8 cellular contexts compared by ENCODE assay signal in genomic region chr17:8222630-8223355, GRCh38. TPM values are rescaled to one million over a fixed set of nuclear protein-coding genes. Genes with fewer than 3 reads are reported as not detected.
A peak's percentile ranks its signal among the peaks of the same experiment; 100 is the strongest.
DNase-seq lines count a peak whose midpoint lies in the region; ATAC-seq and TF ChIP-seq lines count a peak whose summit lies in the region.

No MANE protein-coding gene starts in this region.

- H3K4me1 ChIP-seq in adipocyte (ENCODE audit: control insufficient read depth, insufficient read depth, low read length) = peaks cover 19% of the 10 kb centered on the region
- H3K4me1 ChIP-seq in heart left ventricle = peaks cover 0 to 31% (median 14%) of the 10 kb centered on the region in 12 donors

- peaks cover 38% of the 10 kb centered on the region for H3K27me3 Mint-ChIP-seq in type B pancreatic cell

- H3K4me3 ChIP-seq in adipocyte (ENCODE audit: low read length) (peak overlapping the region; percentile 90), heart left ventricle (peak overlapping the region; percentile 49 to 82 (median 69))

- peak; percentile 73 for DNase-seq in GM10248 (ENCODE audit: extremely low spot score)
- peak; percentile 83 for DNase-seq in NCI-H1092 treated with DMSO at 0.1 percent for 48 hours (lab: John Stamatoyannopoulos, UW)
- peak; percentile 91 to 92 for DNase-seq in SW 1271 (lab: John Stamatoyannopoulos, UW)
- peak; percentile 95 for DNase-seq in adipocyte (ENCODE audit: low read depth)
- DNase-seq in heart left ventricle = peak; percentile 94 to 97 (median 95)
- DNase-seq in posterior cingulate gyrus = peak; percentile 88 to 99 (median 93)
- peak; percentile 95 for DNase-seq in type B pancreatic cell (ENCODE audit: extremely low spot score, unreplicated experiment)

- peak in 1 of 2 donors; percentile 83 for TF ChIP-seq POLR2A in heart left ventricle (IDR thresholded peaks at IDR 0.05)

- intact Hi-C loops in heart left ventricle (cut with DNase I) (loop anchor here in 8 of 10 donors (1.0 to 10.0 kb wide), 14 partner anchors 24 to 152 kb away; partner anchors contain the start of genes CTC1 (in 2 of the 8), HES7 (in 2 of the 8), ALOXE3 (in 1 of the 8) and KRABD2 (in 1 of the 8)), posterior cingulate gyrus (cut with DNase I) (loop anchor here (1.0 to 2.0 kb wide), 3 partner anchors 26 to 104 kb away; partner anchors contain the start of genes ALOXE3, CTC1 and PFAS)

- H3K9ac ChIP-seq in adipocyte (ENCODE audit: low read length) = peak overlapping the region; percentile 97

- TF ChIP-seq CTCF in GM10248 (IDR thresholded peaks at IDR 0.05; ENCODE audit: control extremely low read depth, extremely low read depth, low read depth, missing control alignments) = no peak
- TF ChIP-seq CTCF in heart left ventricle (IDR thresholded peaks at IDR 0.05) = no peak
- no peak for TF ChIP-seq CTCF in type B pancreatic cell (conservative IDR thresholded peaks at IDR 0.05)

- peak overlapping the region; percentile 93 to 99 (median 98) for H3K27ac ChIP-seq in heart left ventricle

- H3K9me3 ChIP-seq in adipocyte (ENCODE audit: control insufficient read depth, low read length) (no peaks in the 10 kb centered on the region), heart left ventricle (no peaks in the 10 kb centered on the region)

- H3K36me3 ChIP-seq in adipocyte (ENCODE audit: control insufficient read depth, insufficient read depth, low read length, severe bottlenecking) (no peaks in the 10 kb centered on the region), heart left ventricle (peaks cover 0 to 7% (median 5%) of the 10 kb centered on the region in 9 donors)

- no peaks in the 10 kb centered on the region for H3K9me3 Mint-ChIP-seq in type B pancreatic cell

- H3K36me3 Mint-ChIP-seq in type B pancreatic cell = peaks cover 17% of the 10 kb centered on the region

- 0 to 1% (median 0%) methylated on average over 14 to 49 of the region's 49 CpGs for WGBS in heart left ventricle, 4 donors

- ATAC-seq in HG02571 (IDR thresholded peaks at IDR 0.05; ENCODE audit: unreplicated experiment) (peak; percentile 26), heart left ventricle (peak; percentile 70 to 81 (median 74))

- POLR2A ChIA-PET in GM10248 (lab: Yijun Ruan, JAX) = interaction anchor here (0.6 to 3.9 kb wide), 10 partner anchors 10 to 104 kb away, joined by 3 to 27 read pairs (median 6); partner anchors contain the start of genes ALOXE3, AURKB, BORCS6 and CTC1

- CTCF ChIA-PET in GM10248 (lab: Yijun Ruan, JAX) = interaction anchor here (0.8 to 7.0 kb wide), 14 partner anchors 8 to 161 kb away, joined by 3 to 42 read pairs (median 5); partner anchors contain the start of genes ALOXE3, AURKB, BORCS6 and CTC1

- H3K27me3 ChIP-seq in adipocyte (replicated peaks; ENCODE audit: control insufficient read depth, insufficient read depth, low read length) (no peaks in the 10 kb centered on the region), heart left ventricle (no peaks in the 10 kb centered on the region)

- H3K27ac Mint-ChIP-seq in type B pancreatic cell = peak overlapping the region; percentile 100

- H3K4me3 Mint-ChIP-seq in type B pancreatic cell = peak overlapping the region; percentile 98

- peaks cover 42% of the 10 kb centered on the region for H3K4me1 Mint-ChIP-seq in type B pancreatic cell (ENCODE audit: unreplicated experiment)

RNA-seq across cellular contexts. Expression of gene AURKB, which starts 12.4 kb away (rescaled TPM):
- 10 to 100 TPM in 1 of 9 donors, 1 to 10 TPM in 1, under 1 TPM in 3, not detected in 4; 0.23 to 10.3 (median 0.81) TPM for total RNA-seq in heart left ventricle
- under 1 TPM in 1 of 2 donors, not detected in 1; 0.47 TPM for polyA plus RNA-seq in heart left ventricle
- total RNA-seq in type B pancreatic cell (ENCODE audit: low replicate concordance) = 35.0 and 108 TPM in 2 replicates

RNA-seq across cellular contexts. Expression of gene CTC1, which starts 25.1 kb away (rescaled TPM):
- total RNA-seq in heart left ventricle (10 to 100 TPM in 7 of 9 donors, 1 to 10 TPM in 2; 4.6 to 24.4 (median 12.1) TPM), type B pancreatic cell (ENCODE audit: low replicate concordance) (42.6 and 43.1 TPM in 2 replicates)
- polyA plus RNA-seq in heart left ventricle = 10 to 100 TPM in 1 of 2 donors, 1 to 10 TPM in 1; 7.9 to 13.3 TPM

RNA-seq across cellular contexts. Expression of gene PFAS, which starts 26.3 kb away (rescaled TPM):
- 10 to 100 TPM in 7 of 9 donors, 1 to 10 TPM in 2; 7.7 to 23.8 (median 14.1) TPM for total RNA-seq in heart left ventricle
- 10 to 100 TPM in 1 of 2 donors, 1 to 10 TPM in 1; 6.1 to 11.8 TPM for polyA plus RNA-seq in heart left ventricle
- 54.5 and 117 TPM in 2 replicates for total RNA-seq in type B pancreatic cell (ENCODE audit: low replicate concordance)

RNA-seq across cellular contexts. Expression of gene BORCS6, which starts 32.8 kb away (rescaled TPM):
- total RNA-seq in heart left ventricle = 10 to 100 TPM in 3 of 9 donors, 1 to 10 TPM in 6; 6.1 to 13.5 (median 8.1) TPM
- polyA plus RNA-seq in heart left ventricle = 10 to 100 TPM in 1 of 2 donors, 1 to 10 TPM in 1; 5.1 to 12.9 TPM
- 4.8 and 6.9 TPM in 2 replicates for total RNA-seq in type B pancreatic cell (ENCODE audit: low replicate concordance)

RNA-seq across cellular contexts. Expression of gene TMEM107, which starts 46.6 kb away (rescaled TPM):
- total RNA-seq in heart left ventricle = 10 to 100 TPM in 3 of 9 donors, 1 to 10 TPM in 6; 5.3 to 16.4 (median 8.4) TPM
- 1 to 10 TPM; 3.8 to 8.9 TPM for polyA plus RNA-seq in heart left ventricle
- 19.1 and 22.1 TPM in 2 replicates for total RNA-seq in type B pancreatic cell (ENCODE audit: low replicate concordance)

Comparison
In these comparisons a context has a peak if more than half of its experiments do, and no peak if none do; other contexts are left out.
1. Peak in every context shown above with its lines: DNase-seq, ATAC-seq, H3K4me3 ChIP-seq and H3K27ac ChIP-seq.